8 cellular contexts compared by ENCODE assay signal in genomic region chr11:73141031-73141308, GRCh38. TPM values are rescaled to one million over a fixed set of nuclear protein-coding genes. Genes with fewer than 3 reads are reported as not detected.
DNase-seq lines count a peak whose midpoint lies in the region; ATAC-seq and TF ChIP-seq lines count a peak whose summit lies in the region.

No MANE protein-coding gene starts in this region.

- peaks cover 26 to 34% of the 10 kb centered on the region in 2 donors for H3K36me3 Mint-ChIP-seq in stimulated activated naive B cell treated with anti-CD40 and anti-IgM and Interleukin-4, amounts not matched to agents 10 μg/mL and 1 μg/mL and 100 μg/mL, for 72 hours

- no peaks in the 10 kb centered on the region for H3K9me3 Mint-ChIP-seq in stimulated activated naive B cell treated with anti-CD40 and anti-IgM and Interleukin-4, amounts not matched to agents 10 μg/mL and 1 μg/mL and 100 μg/mL, for 72 hours

- no peaks in the 10 kb centered on the region for H3K27me3 ChIP-seq in kidney epithelial cell (ENCODE audit: control insufficient read depth, insufficient read depth, low read length)

- DNase-seq in D341Med (ENCODE audit: low spot score) (peak; percentile 70), NCI-H748 treated with DMSO at 0.1 percent for 48 hours (lab: John Stamatoyannopoulos, UW) (peak; percentile 37), astrocyte of the spinal cord (ENCODE audit: low read depth, low spot score) (no peak), kidney epithelial cell (ENCODE audit: low read depth) (no peak), NCI-H146 (lab: John Stamatoyannopoulos, UW) (no peak), NCI-H1436 treated with DMSO at 0.1 percent for 48 hours (lab: John Stamatoyannopoulos, UW) (no peak), NCI-H510A treated with DMSO at 0.1 percent for 48 hours (lab: John Stamatoyannopoulos, UW) (no peak)
- DNase-seq in stimulated activated naive B cell treated with anti-CD40 and anti-IgM and Interleukin-4, amounts not matched to agents 10 μg/mL and 1 μg/mL and 100 μg/mL, for 72 hours: no peak

- H3K4me1 Mint-ChIP-seq in stimulated activated naive B cell treated with anti-CD40 and anti-IgM and Interleukin-4, amounts not matched to agents 10 μg/mL and 1 μg/mL and 100 μg/mL, for 72 hours: peaks cover 33 to 73% of the 10 kb centered on the region in 2 donors

- peak; percentile 17 for ATAC-seq in stimulated activated naive B cell treated with anti-CD40 and anti-IgM and Interleukin-4, amounts not matched to agents 10 μg/mL and 1 μg/mL and 100 μg/mL, for 72 hours (replicated peaks)

- TF ChIP-seq CTCF in astrocyte of the spinal cord (IDR thresholded peaks at IDR 0.05; ENCODE audit: low read depth, low read length) (no peak), kidney epithelial cell (IDR thresholded peaks at IDR 0.05; ENCODE audit: insufficient read depth, low read length, poor library complexity, severe bottlenecking) (no peak)

- peak overlapping the region; percentile 99 for H3K4me3 Mint-ChIP-seq in stimulated activated naive B cell treated with anti-CD40 and anti-IgM and Interleukin-4, amounts not matched to agents 10 μg/mL and 1 μg/mL and 100 μg/mL, for 72 hours

- H3K27me3 Mint-ChIP-seq in stimulated activated naive B cell treated with anti-CD40 and anti-IgM and Interleukin-4, amounts not matched to agents 10 μg/mL and 1 μg/mL and 100 μg/mL, for 72 hours: no peaks in the 10 kb centered on the region

- peak overlapping the region; percentile 89 for H3K4me3 ChIP-seq in astrocyte of the spinal cord (ENCODE audit: low read depth, low read length)
- peak overlapping the region; percentile 88 for H3K4me3 ChIP-seq in kidney epithelial cell (ENCODE audit: low read depth, low read length)

- H3K36me3 ChIP-seq in kidney epithelial cell (ENCODE audit: control insufficient read depth, insufficient read depth, low read length): no peaks in the 10 kb centered on the region

- H3K27ac Mint-ChIP-seq in stimulated activated naive B cell treated with anti-CD40 and anti-IgM and Interleukin-4, amounts not matched to agents 10 μg/mL and 1 μg/mL and 100 μg/mL, for 72 hours: peak overlapping the region; percentile 97

- in situ Hi-C loops in astrocyte of the spinal cord (cut with HindIII; ENCODE audit: low sequenced_read_pairs): no loop called here

RNA-seq across cellular contexts. Expression of gene FCHSD2, which starts 1.1 kb away (rescaled TPM):
- total RNA-seq in kidney epithelial cell: 13.2 and 13.6 TPM in 2 replicates

Comparison
In these comparisons a context has a peak if more than half of its experiments do, and no peak if none do; other contexts are left out.
1. DNase-seq: peak in D341Med (single experiment) and NCI-H748 treated with DMSO at 0.1 percent for 48 hours (single experiment); none in astrocyte of the spinal cord (single experiment), kidney epithelial cell (single experiment), stimulated activated naive B cell treated with anti-CD40 and anti-IgM and Interleukin-4, amounts not matched to agents 10 μg/mL and 1 μg/mL and 100 μg/mL, for 72 hours (single experiment), NCI-H146 (single experiment), NCI-H1436 treated with DMSO at 0.1 percent for 48 hours (single experiment) and NCI-H510A treated with DMSO at 0.1 percent for 48 hours (single experiment).